Comparison of ENCODE assay signal across 8 cellular contexts in the genomic region with DNA sequence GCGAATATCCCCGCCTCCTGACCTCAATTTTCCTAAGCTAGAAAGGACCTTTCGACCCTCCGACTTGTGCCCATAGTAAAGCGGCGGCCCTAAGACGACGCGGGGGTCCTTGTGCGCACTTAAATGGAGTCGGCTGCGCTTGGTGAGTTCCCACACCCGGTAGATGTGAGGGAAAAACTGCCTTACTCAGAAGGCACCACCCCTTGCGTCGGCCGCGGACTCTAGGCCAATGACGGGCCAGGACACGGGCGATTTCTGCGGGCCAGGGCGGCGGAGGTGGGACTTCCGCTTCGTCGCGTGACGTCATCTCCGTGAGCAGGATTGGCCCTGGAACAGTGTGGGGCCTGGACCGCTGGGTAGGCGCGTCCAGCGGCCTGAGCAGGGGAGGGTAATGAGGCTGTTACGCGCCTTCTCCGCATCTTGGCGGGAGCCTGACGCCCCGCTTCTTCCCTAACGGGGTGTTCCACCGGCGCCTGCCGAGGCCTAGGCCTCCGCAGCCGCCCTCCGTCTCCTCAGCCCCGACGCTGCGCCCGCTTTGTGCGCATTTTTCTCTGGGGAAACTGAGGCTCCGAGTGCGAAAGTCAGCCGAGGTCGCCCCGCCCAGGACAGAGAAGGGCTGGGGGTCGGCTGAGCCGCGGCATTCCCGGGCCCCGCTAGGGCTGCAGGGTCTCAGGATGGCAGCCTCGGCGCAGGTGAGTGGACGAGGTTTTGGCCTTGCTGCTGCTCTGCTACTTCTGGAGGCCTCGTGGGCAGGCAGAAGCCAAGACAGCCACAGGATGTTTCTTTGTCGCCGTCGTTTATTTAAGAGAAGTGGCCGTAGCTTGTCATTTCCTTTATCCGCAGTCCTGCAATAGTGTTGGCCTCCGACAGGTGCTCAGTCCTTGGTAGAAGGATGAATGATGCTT. TPM values are rescaled to one million over a fixed set of nuclear protein-coding genes. Genes with fewer than 3 reads are reported as not detected.
DNase-seq lines count a peak whose midpoint lies in the region; ATAC-seq and TF ChIP-seq lines count a peak whose summit lies in the region.

Gene ZNF543, plus strand, starts transcription at position 293 of the 905 bp plus-strand sequence. Its CDS starts 382 bp downstream, at position 675.

- H3K9ac ChIP-seq in liver (ENCODE audit: low read depth in 1 of 2, low read length in 2 of 2), result peak within 1 kb of the TSS; percentile 19 to 81

- H3K9me3 Mint-ChIP-seq in CD4-positive, CD25-positive, alpha-beta regulatory T cell, result peaks cover 4 to 33% (median 24%) of the 10 kb centered on the region in 7 donors

- peaks cover 17 to 30% (median 24%) of the 10 kb centered on the region in 4 donors for H3K4me1 Mint-ChIP-seq in CD4-positive, CD25-positive, alpha-beta regulatory T cell

- TF ChIP-seq CTCF in dorsolateral prefrontal cortex (IDR thresholded peaks at IDR 0.05 in 54 of 56, conservative IDR thresholded peaks at IDR 0.05 in 2 of 56; ENCODE audit: low read depth in 1 of 56, partially characterized antibody in 56 of 56) (peak in 13 of 56 donors; percentile 9 to 29 (median 18)), liver (IDR thresholded peaks at IDR 0.05; ENCODE audit: low read depth, low read length, missing input control) (no peak)

- DNase-seq in CD4-positive, CD25-positive, alpha-beta regulatory T cell, result peak; percentile 82 to 97 (median 88)
- DNase-seq in NCI-H774 (lab: John Stamatoyannopoulos, UW), result peak; percentile 96
- peak; percentile 95 to 96 for DNase-seq in activated CD4-positive, alpha-beta T cell treated with anti-CD3 and anti-CD28 coated beads, Interleukin-2, amount 50 U/mL, for 48 hours
- peak; percentile 94 to 98 (median 97) for DNase-seq in dorsolateral prefrontal cortex
- peak; percentile 93 for DNase-seq in stimulated activated CD4-positive, alpha-beta T cell treated with anti-CD3 and anti-CD28 coated beads, Interleukin-4, amount 100 ng/mL, for 1 hour

- peak within 1 kb of the TSS; percentile 82 for H3K27ac ChIP-seq in CD4-positive, CD25-positive, alpha-beta regulatory T cell (ENCODE audit: insufficient read depth, low read length, poor library complexity, severe bottlenecking)
- peak within 1 kb of the TSS in 57 of 59 donors; percentile 38 to 93 (median 81) for H3K27ac ChIP-seq in dorsolateral prefrontal cortex
- peak within 1 kb of the TSS; percentile 50 to 72 for H3K27ac ChIP-seq in liver (ENCODE audit: low read depth in 1 of 2, low read length in 2 of 2)

- peak within 1 kb of the TSS; percentile 97 to 98 (median 97) for H3K27ac Mint-ChIP-seq in CD4-positive, CD25-positive, alpha-beta regulatory T cell

- intact Hi-C loops in dorsolateral prefrontal cortex (cut with DNase I), result loop anchor here (2.0 to 5.0 kb wide), 3 partner anchors 30 to 42 kb away; partner anchors contain the start of genes TRAPPC2B (in 1 of the 2), ZNF304 (in 1 of the 2), ZNF460 (in 1 of the 2) and ZNF547 (in 1 of the 2)

- peak within 1 kb of the TSS; percentile 80 for H3K4me3 ChIP-seq in CD4-positive, CD25-positive, alpha-beta regulatory T cell (ENCODE audit: low read depth, low read length)
- peak within 1 kb of the TSS; percentile 66 to 98 (median 93) for H3K4me3 ChIP-seq in dorsolateral prefrontal cortex
- peak within 1 kb of the TSS; percentile 64 to 90 (median 66) for H3K4me3 ChIP-seq in liver (ENCODE audit: low read depth in 1 of 3, low read length in 3 of 3)

- ATAC-seq in CD4-positive, CD25-positive, alpha-beta regulatory T cell (ENCODE audit: low read depth in 2 of 2), result peak; percentile 94 to 96
- ATAC-seq in GM19397 (IDR thresholded peaks at IDR 0.05; ENCODE audit: unreplicated experiment) (peak; percentile 97), HG03565 (IDR thresholded peaks at IDR 0.05; ENCODE audit: unreplicated experiment) (peak; percentile 91)

- H3K9me3 ChIP-seq in CD4-positive, CD25-positive, alpha-beta regulatory T cell (ENCODE audit: control insufficient read depth in 2 of 2, low read length in 2 of 2), result peaks cover 25 to 26% of the 10 kb centered on the region in 2 experiments
- H3K9me3 ChIP-seq in liver (ENCODE audit: control insufficient read depth in 4 of 4, low read length in 3 of 4), result peaks cover 3 to 25% (median 19%) of the 10 kb centered on the region in 4 donors

- H3K27me3 Mint-ChIP-seq in CD4-positive, CD25-positive, alpha-beta regulatory T cell, result peaks cover 27% of the 10 kb centered on the region

- H3K36me3 ChIP-seq in CD4-positive, CD25-positive, alpha-beta regulatory T cell (ENCODE audit: control insufficient read depth, insufficient read depth, low read length), result peaks cover 22% of the 10 kb centered on the region
- peaks cover 6 to 21% (median 20%) of the 10 kb centered on the region in 4 donors for H3K36me3 ChIP-seq in liver (ENCODE audit: control insufficient read depth in 4 of 4, insufficient read depth in 3 of 4, low read depth in 1 of 4, low read length in 3 of 4)

- no peak for TF ChIP-seq RAD21 in liver (IDR thresholded peaks at IDR 0.05)

- peaks cover 24% of the 10 kb centered on the region for H3K4me1 ChIP-seq in CD4-positive, CD25-positive, alpha-beta regulatory T cell (ENCODE audit: control insufficient read depth, insufficient read depth, low read length, poor library complexity, severe bottlenecking)
- H3K4me1 ChIP-seq in liver (ENCODE audit: control insufficient read depth in 4 of 4, insufficient read depth in 4 of 4, low read length in 3 of 4), result peaks cover 2 to 18% (median 13%) of the 10 kb centered on the region in 4 donors

- peak within 1 kb of the TSS; percentile 90 to 96 (median 94) for H3K4me3 Mint-ChIP-seq in CD4-positive, CD25-positive, alpha-beta regulatory T cell

- peaks cover 33% of the 10 kb centered on the region for H3K36me3 Mint-ChIP-seq in CD4-positive, CD25-positive, alpha-beta regulatory T cell

- peaks cover 6% of the 10 kb centered on the region for H3K27me3 ChIP-seq in CD4-positive, CD25-positive, alpha-beta regulatory T cell (ENCODE audit: control insufficient read depth, insufficient read depth, low read length)
- H3K27me3 ChIP-seq in dorsolateral prefrontal cortex (no peaks in the 10 kb centered on the region), liver (ENCODE audit: control insufficient read depth in 4 of 4, insufficient read depth in 4 of 4, low read length in 3 of 4) (no peaks in the 10 kb centered on the region)

- WGBS in liver, result 2% methylated on average over 71 of the region's 71 CpGs

TF ChIP-seq in liver, 16 proteins besides CTCF, POLR2A, EP300 and RAD21:
- TF ChIP-seq, protein P1, sequence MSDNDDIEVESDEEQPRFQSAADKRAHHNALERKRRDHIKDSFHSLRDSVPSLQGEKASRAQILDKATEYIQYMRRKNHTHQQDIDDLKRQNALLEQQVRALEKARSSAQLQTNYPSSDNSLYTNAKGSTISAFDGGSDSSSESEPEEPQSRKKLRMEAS (IDR thresholded peaks at IDR 0.05), result peak; percentile 14
- TF ChIP-seq TAF1 (conservative IDR thresholded peaks at IDR 0.05) (no peak), SP1 (IDR thresholded peaks at IDR 0.05) (peak; percentile 46), EGR1 (IDR thresholded peaks at IDR 0.05; ENCODE audit: low read depth in 2 of 2) (no peak), JUND (IDR thresholded peaks at IDR 0.05) (peak in 1 of 2 donors; percentile 30), YY1 (IDR thresholded peaks at IDR 0.05) (peak; percentile 48), GABPA (IDR thresholded peaks at IDR 0.05 in 1 of 2, conservative IDR thresholded peaks at IDR 0.05 in 1 of 2) (peak; percentile 82 to 97)

RNA-seq across cellular contexts. Expression of gene ZNF543, which starts in this region (rescaled TPM):
- 4.5 TPM for total RNA-seq in CD4-positive, CD25-positive, alpha-beta regulatory T cell
- polyA plus RNA-seq in CD4-positive, CD25-positive, alpha-beta regulatory T cell, result 1 to 10 TPM; 2.6 to 6.6 (median 4.5) TPM
- 10 to 100 TPM; 10.1 to 23.0 (median 14.9) TPM for total RNA-seq in dorsolateral prefrontal cortex
- total RNA-seq in liver, result 1 to 10 TPM; 3.8 to 8.4 TPM
- under 1 TPM; 0.38 to 0.58 TPM for polyA plus RNA-seq in liver

Comparison
In these comparisons a context has a peak if more than half of its experiments do, and no peak if none do; other contexts are left out.
1. Peak in every context shown above with its lines: DNase-seq, ATAC-seq, H3K4me3 ChIP-seq and H3K27ac ChIP-seq.